9 cellular contexts compared by ENCODE assay signal in genomic region chr20:47335251-47336012, GRCh38. TPM values are rescaled to one million over a fixed set of nuclear protein-coding genes. Genes with fewer than 3 reads are reported as not detected.
DNase-seq lines count a peak whose midpoint lies in the region; ATAC-seq and TF ChIP-seq lines count a peak whose summit lies in the region.
"Had no signal": no experiment of that assay in that cellular context is flagged by ENCODE, and none has a peak within 500 bp of the region (broad histone marks: within the 10 kb centered on the region; RNA-seq: fewer than 3 reads in every experiment).

No MANE protein-coding gene starts in this region.

- H3K4me2 ChIP-seq in OCI-LY7 (ENCODE audit: low read length): peak overlapping the region; percentile 69

- intact Hi-C loops in OCI-LY7 (cut with micrococcal nuclease; ENCODE audit: unreplicated experiment) (no loop called here), dorsolateral prefrontal cortex (cut with DNase I) (loop anchor here (2.0 kb wide), 1 partner anchor 17 kb away; no protein-coding TSS in a partner anchor)

- no peak for TF ChIP-seq CTCF in OCI-LY7 (conservative IDR thresholded peaks at IDR 0.05; ENCODE audit: low read length)
- TF ChIP-seq CTCF in dorsolateral prefrontal cortex (IDR thresholded peaks at IDR 0.05 in 54 of 56, conservative IDR thresholded peaks at IDR 0.05 in 2 of 56; ENCODE audit: low read depth in 1 of 56, partially characterized antibody in 56 of 56): peak in 1 of 56 donors; percentile 2
- no peak for TF ChIP-seq CTCF in thoracic aorta (IDR thresholded peaks at IDR 0.05)

- H3K4me1 ChIP-seq in OCI-LY7 (ENCODE audit: insufficient read depth, low read length, poor library complexity, severe bottlenecking): peaks cover 23% of the 10 kb centered on the region
- peaks cover 21 to 34% of the 10 kb centered on the region in 2 donors for H3K4me1 ChIP-seq in mucosa of rectum (ENCODE audit: control insufficient read depth in 2 of 2, insufficient read depth in 2 of 2, low read length in 2 of 2)
- peaks cover 33 to 80% of the 10 kb centered on the region in 2 donors for H3K4me1 ChIP-seq in thoracic aorta (ENCODE audit: control insufficient read depth in 1 of 2, low read depth in 2 of 2)

- H3K4me3 ChIP-seq in OCI-LY7 (ENCODE audit: low read depth, low read length, poor library complexity, severe bottlenecking) (peak overlapping the region; percentile 38), dorsolateral prefrontal cortex (peak overlapping the region in 39 of 59 donors; percentile 0 to 45 (median 27)), mucosa of rectum (ENCODE audit: low read length in 2 of 2) (no peak overlapping the region), thoracic aorta (no peak overlapping the region)

- H4K20me1 ChIP-seq in OCI-LY7 (ENCODE audit: insufficient read depth, low read length): peaks cover 8% of the 10 kb centered on the region

- no peaks in the 10 kb centered on the region for H3K27me3 ChIP-seq in dorsolateral prefrontal cortex
- no peaks in the 10 kb centered on the region for H3K27me3 ChIP-seq in mucosa of rectum (ENCODE audit: control insufficient read depth in 2 of 2, insufficient read depth in 2 of 2, low read length in 2 of 2)
- no peaks in the 10 kb centered on the region for H3K27me3 ChIP-seq in thoracic aorta (replicated peaks; ENCODE audit: insufficient read depth)

- H3K79me2 ChIP-seq in OCI-LY7 (ENCODE audit: insufficient read depth, low read depth, low read length): peaks cover 90% of the 10 kb centered on the region

- POLR2A ChIA-PET in OCI-LY7 (lab: Charles Lee): no interaction called here

- CTCF ChIA-PET in OCI-LY7 (lab: Charles Lee; ENCODE audit: unreplicated experiment): no interaction called here

- peak overlapping the region in 1 of 2 donors; percentile 14 for H3K9ac ChIP-seq in mucosa of rectum (ENCODE audit: low read depth in 1 of 2, low read length in 2 of 2)

- H3K27ac ChIP-seq in OCI-LY7 (ENCODE audit: low read depth, low read length, poor library complexity, severe bottlenecking) (peak overlapping the region; percentile 44), dorsolateral prefrontal cortex (peak overlapping the region; percentile 87 to 100 (median 98)), mucosa of rectum (ENCODE audit: low read depth in 2 of 2, low read length in 2 of 2) (peak overlapping the region; percentile 70 to 78), thoracic aorta (peak overlapping the region; percentile 78 to 88)

- no peaks in the 10 kb centered on the region for H3K9me3 ChIP-seq in OCI-LY7 (ENCODE audit: low read length)
- H3K9me3 ChIP-seq in mucosa of rectum (ENCODE audit: control insufficient read depth in 2 of 2, low read length in 2 of 2): no peaks in the 10 kb centered on the region
- no peaks in the 10 kb centered on the region for H3K9me3 ChIP-seq in thoracic aorta

- no peaks in the 10 kb centered on the region for H3K9me2 ChIP-seq in OCI-LY7 (ENCODE audit: insufficient read depth, low read length)

- H3K36me3 ChIP-seq in OCI-LY7 (ENCODE audit: insufficient read depth, low read length) (peaks cover 82% of the 10 kb centered on the region), mucosa of rectum (ENCODE audit: control insufficient read depth in 2 of 2, insufficient read depth in 2 of 2, low read length in 2 of 2) (peaks cover 12 to 16% of the 10 kb centered on the region in 2 donors), thoracic aorta (no peaks in the 10 kb centered on the region)

- ATAC-seq in thoracic aorta (ENCODE audit: insufficient number of reproducible peaks, low FRiP score, low read depth) (no peak), GM18511 (IDR thresholded peaks at IDR 0.05; ENCODE audit: unreplicated experiment) (no peak)

- DNase-seq in OCI-LY7 (ENCODE audit: low spot score) (no peak), dorsolateral prefrontal cortex (no peak), thoracic aorta (ENCODE audit: low spot score) (no peak), H4 (ENCODE audit: low spot score) (no peak), DMS 273 (lab: John Stamatoyannopoulos, UW; ENCODE audit: unreplicated experiment) (no peak), NCI-H2171 treated with DMSO at 0.1 percent for 48 hours (lab: John Stamatoyannopoulos, UW) (no peak)
- DNase-seq: NCI-H1092 treated with DMSO at 0.1 percent for 48 hours had no signal

- BruUV-seq in OCI-LY7 (replicated peaks; lab: Mats Ljungman, UMichigan): no TSS peak

- no peak overlapping the region for H2AFZ ChIP-seq in OCI-LY7 (ENCODE audit: low read length)

RNA-seq across cellular contexts. Expression of gene ZMYND8, which starts 21.1 kb away (rescaled TPM):
- 26.1 and 30.4 TPM in 2 replicates for total RNA-seq in OCI-LY7 (2014; rRNA removed; shearing (Covaris generic))
- total RNA-seq in OCI-LY7 (2022) (69.1 and 77.0 TPM in 2 replicates), dorsolateral prefrontal cortex (100 to 1,000 TPM in 82 of 120 experiments, 10 to 100 TPM in 38; 67.0 to 236 (median 109) TPM), thoracic aorta (10 to 100 TPM; 17.9 to 27.2 TPM)
- total RNA-seq in H4 (2014; rRNA removed; shearing (Covaris generic)): 9.0 and 11.7 TPM in 2 replicates

Comparison
In these comparisons a context has a peak if more than half of its experiments do, and no peak if none do; other contexts are left out.
1. H3K27ac ChIP-seq: peak in every context shown above with its lines; median percentile 98 in dorsolateral prefrontal cortex; 83 in thoracic aorta; 74 in mucosa of rectum; 44 in OCI-LY7.
2. H3K4me3 ChIP-seq: peak in OCI-LY7 (single experiment) and dorsolateral prefrontal cortex (39 of 59); none in mucosa of rectum (0 of 2) and thoracic aorta (single experiment).